1 cellular context compared by ENCODE assay signal in genomic region chr9:111349766-111350165, GRCh38.
A peak's percentile ranks its signal among the peaks of the same experiment; 100 is the strongest.
TF ChIP-seq lines count a peak whose summit lies in the region.

No MANE protein-coding gene starts in this region.

TF ChIP-seq in HepG2, 621 proteins besides CTCF, POLR2A, EP300 and RAD21 (continued from another document and continues in another):
- TF ChIP-seq, protein P1, sequence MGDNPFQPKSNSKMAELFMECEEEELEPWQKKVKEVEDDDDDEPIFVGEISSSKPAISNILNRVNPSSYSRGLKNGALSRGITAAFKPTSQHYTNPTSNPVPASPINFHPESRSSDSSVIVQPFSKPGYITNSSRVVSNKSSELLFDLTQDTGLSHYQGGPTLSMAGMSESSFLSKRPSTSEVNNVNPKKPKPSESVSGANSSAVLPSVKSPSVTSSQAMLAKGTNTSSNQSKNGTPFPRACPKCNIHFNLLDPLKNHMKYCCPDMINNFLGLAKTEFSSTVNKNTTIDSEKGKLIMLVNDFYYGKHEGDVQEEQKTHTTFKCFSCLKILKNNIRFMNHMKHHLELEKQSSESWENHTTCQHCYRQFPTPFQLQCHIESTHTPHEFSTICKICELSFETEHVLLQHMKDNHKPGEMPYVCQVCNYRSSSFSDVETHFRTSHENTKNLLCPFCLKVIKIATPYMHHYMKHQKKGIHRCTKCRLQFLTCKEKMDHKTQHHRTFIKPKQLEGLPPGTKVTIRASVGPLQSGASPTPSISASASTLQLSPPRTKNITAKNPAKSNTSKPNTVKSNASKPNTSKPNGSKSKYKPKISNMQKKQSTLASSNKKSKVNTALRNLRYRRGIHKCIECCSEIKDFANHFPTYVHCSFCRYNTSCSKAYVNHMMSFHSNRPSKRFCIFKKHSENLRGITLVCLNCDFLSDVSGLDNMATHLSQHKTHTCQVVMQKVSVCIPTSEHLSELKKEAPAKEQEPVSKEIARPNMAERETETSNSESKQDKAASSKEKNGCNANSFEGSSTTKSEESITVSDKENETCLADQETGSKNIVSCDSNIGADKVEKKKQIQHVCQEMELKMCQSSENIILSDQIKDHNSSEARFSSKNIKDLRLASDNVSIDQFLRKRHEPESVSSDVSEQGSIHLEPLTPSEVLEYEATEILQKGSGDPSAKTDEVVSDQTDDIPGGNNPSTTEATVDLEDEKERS (CRISPR knock-in tag; IDR thresholded peaks at IDR 0.05), result no peak
- TF ChIP-seq SNRNP70 (IDR thresholded peaks at IDR 0.05; ENCODE audit: low read depth, low read length) (no peak), TBX3 (IDR thresholded peaks at IDR 0.05; ENCODE audit: borderline replicate concordance) (peak; percentile 98), ATF7 (IDR thresholded peaks at IDR 0.05) (no peak), ATF7 (CRISPR knock-in tag; IDR thresholded peaks at IDR 0.05) (no peak), ZNF33A (CRISPR knock-in tag; IDR thresholded peaks at IDR 0.05; ENCODE audit: borderline replicate concordance) (no peak), ZNF138 (CRISPR knock-in tag; IDR thresholded peaks at IDR 0.05; ENCODE audit: low read depth) (no peak), FOXK1 (CRISPR knock-in tag; IDR thresholded peaks at IDR 0.05; ENCODE audit: borderline replicate concordance, low read depth) (peak; percentile 66; the same call in 1 of the 2 replicates), RFX3 (CRISPR knock-in tag; IDR thresholded peaks at IDR 0.05) (no peak), ZNF782 (CRISPR knock-in tag; IDR thresholded peaks at IDR 0.05; ENCODE audit: borderline replicate concordance) (no peak), ETS1 (CRISPR knock-in tag; IDR thresholded peaks at IDR 0.05) (no peak), ZNF570 (CRISPR knock-in tag; IDR thresholded peaks at IDR 0.05; ENCODE audit: borderline replicate concordance) (no peak), ZNF44 (CRISPR knock-in tag; IDR thresholded peaks at IDR 0.05) (no peak), ZNF646 (CRISPR knock-in tag; IDR thresholded peaks at IDR 0.05) (no peak), ZNF343 (CRISPR knock-in tag; IDR thresholded peaks at IDR 0.05) (no peak), ZNF747 (CRISPR knock-in tag; IDR thresholded peaks at IDR 0.05; ENCODE audit: borderline replicate concordance) (no peak), ZNF3 (CRISPR knock-in tag; IDR thresholded peaks at IDR 0.05) (peak; percentile 32; the same call in 1 of the 2 replicates), ZNF772 (CRISPR knock-in tag; IDR thresholded peaks at IDR 0.05) (no peak), ZBTB4 (CRISPR knock-in tag; IDR thresholded peaks at IDR 0.05; ENCODE audit: borderline replicate concordance) (no peak), ONECUT2 (CRISPR knock-in tag; IDR thresholded peaks at IDR 0.05) (peak; percentile 99), TERF1 (CRISPR knock-in tag; IDR thresholded peaks at IDR 0.05) (no peak), ATRX (CRISPR knock-in tag; IDR thresholded peaks at IDR 0.05; ENCODE audit: borderline replicate concordance) (no peak)
- TF ChIP-seq, protein P2, sequence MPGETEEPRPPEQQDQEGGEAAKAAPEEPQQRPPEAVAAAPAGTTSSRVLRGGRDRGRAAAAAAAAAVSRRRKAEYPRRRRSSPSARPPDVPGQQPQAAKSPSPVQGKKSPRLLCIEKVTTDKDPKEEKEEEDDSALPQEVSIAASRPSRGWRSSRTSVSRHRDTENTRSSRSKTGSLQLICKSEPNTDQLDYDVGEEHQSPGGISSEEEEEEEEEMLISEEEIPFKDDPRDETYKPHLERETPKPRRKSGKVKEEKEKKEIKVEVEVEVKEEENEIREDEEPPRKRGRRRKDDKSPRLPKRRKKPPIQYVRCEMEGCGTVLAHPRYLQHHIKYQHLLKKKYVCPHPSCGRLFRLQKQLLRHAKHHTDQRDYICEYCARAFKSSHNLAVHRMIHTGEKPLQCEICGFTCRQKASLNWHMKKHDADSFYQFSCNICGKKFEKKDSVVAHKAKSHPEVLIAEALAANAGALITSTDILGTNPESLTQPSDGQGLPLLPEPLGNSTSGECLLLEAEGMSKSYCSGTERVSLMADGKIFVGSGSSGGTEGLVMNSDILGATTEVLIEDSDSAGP (CRISPR knock-in tag; IDR thresholded peaks at IDR 0.05; ENCODE audit: borderline replicate concordance), result no peak
- TF ChIP-seq, protein P3, sequence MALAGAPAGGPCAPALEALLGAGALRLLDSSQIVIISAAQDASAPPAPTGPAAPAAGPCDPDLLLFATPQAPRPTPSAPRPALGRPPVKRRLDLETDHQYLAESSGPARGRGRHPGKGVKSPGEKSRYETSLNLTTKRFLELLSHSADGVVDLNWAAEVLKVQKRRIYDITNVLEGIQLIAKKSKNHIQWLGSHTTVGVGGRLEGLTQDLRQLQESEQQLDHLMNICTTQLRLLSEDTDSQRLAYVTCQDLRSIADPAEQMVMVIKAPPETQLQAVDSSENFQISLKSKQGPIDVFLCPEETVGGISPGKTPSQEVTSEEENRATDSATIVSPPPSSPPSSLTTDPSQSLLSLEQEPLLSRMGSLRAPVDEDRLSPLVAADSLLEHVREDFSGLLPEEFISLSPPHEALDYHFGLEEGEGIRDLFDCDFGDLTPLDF (CRISPR knock-in tag; IDR thresholded peaks at IDR 0.05), result no peak
- TF ChIP-seq, protein P4, sequence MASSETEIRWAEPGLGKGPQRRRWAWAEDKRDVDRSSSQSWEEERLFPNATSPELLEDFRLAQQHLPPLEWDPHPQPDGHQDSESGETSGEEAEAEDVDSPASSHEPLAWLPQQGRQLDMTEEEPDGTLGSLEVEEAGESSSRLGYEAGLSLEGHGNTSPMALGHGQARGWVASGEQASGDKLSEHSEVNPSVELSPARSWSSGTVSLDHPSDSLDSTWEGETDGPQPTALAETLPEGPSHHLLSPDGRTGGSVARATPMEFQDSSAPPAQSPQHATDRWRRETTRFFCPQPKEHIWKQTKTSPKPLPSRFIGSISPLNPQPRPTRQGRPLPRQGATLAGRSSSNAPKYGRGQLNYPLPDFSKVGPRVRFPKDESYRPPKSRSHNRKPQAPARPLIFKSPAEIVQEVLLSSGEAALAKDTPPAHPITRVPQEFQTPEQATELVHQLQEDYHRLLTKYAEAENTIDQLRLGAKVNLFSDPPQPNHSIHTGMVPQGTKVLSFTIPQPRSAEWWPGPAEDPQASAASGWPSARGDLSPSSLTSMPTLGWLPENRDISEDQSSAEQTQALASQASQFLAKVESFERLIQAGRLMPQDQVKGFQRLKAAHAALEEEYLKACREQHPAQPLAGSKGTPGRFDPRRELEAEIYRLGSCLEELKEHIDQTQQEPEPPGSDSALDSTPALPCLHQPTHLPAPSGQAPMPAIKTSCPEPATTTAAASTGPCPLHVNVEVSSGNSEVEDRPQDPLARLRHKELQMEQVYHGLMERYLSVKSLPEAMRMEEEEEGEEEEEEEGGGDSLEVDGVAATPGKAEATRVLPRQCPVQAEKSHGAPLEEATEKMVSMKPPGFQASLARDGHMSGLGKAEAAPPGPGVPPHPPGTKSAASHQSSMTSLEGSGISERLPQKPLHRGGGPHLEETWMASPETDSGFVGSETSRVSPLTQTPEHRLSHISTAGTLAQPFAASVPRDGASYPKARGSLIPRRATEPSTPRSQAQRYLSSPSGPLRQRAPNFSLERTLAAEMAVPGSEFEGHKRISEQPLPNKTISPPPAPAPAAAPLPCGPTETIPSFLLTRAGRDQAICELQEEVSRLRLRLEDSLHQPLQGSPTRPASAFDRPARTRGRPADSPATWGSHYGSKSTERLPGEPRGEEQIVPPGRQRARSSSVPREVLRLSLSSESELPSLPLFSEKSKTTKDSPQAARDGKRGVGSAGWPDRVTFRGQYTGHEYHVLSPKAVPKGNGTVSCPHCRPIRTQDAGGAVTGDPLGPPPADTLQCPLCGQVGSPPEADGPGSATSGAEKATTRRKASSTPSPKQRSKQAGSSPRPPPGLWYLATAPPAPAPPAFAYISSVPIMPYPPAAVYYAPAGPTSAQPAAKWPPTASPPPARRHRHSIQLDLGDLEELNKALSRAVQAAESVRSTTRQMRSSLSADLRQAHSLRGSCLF (CRISPR knock-in tag; IDR thresholded peaks at IDR 0.05; ENCODE audit: borderline replicate concordance), result no peak
- TF ChIP-seq, protein P5, sequence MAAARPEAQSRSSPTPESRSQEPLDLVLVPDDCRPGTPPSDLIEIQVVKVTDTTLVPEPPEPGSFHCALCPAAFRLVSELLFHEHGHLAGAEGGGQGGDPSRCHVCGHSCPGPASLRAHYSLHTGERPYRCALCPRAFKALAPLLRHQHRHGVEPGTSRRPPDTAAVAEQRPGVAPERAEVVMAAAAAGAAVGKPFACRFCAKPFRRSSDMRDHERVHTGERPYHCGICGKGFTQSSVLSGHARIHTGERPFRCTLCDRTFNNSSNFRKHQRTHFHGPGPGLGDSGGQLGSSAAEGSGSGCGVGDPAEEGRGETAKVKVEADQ (CRISPR knock-in tag; IDR thresholded peaks at IDR 0.05; ENCODE audit: borderline replicate concordance), result no peak
- TF ChIP-seq, protein P6, sequence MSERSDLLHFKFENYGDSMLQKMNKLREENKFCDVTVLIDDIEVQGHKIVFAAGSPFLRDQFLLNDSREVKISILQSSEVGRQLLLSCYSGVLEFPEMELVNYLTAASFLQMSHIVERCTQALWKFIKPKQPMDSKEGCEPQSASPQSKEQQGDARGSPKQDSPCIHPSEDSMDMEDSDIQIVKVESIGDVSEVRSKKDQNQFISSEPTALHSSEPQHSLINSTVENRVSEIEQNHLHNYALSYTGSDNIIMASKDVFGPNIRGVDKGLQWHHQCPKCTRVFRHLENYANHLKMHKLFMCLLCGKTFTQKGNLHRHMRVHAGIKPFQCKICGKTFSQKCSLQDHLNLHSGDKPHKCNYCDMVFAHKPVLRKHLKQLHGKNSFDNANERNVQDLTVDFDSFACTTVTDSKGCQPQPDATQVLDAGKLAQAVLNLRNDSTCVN (CRISPR knock-in tag; IDR thresholded peaks at IDR 0.05; ENCODE audit: borderline replicate concordance), result no peak
